In the genomic region with DNA sequence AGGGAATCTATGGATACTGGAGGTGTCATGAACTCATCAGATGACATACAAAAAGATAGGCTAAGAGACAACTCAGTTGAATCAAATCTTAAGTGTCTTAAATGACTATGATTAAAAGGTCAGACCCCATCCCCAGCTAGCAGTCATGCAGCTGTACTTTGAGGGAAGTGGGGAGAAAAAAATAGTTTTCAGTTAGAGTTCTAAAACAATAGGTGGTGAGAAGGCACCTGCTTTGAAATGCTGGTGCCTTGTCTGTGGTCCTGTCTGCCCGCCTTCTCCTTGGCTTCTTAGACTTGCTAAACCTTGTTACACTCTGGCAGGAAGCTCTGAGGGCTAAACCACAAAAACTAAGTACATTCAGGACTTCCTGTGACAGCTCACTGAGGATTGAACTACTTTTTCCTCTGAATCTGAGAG, we compare ENCODE assay signal across 8 cellular contexts. TPM values are rescaled to one million over a fixed set of nuclear protein-coding genes. Genes with fewer than 3 reads are reported as not detected.
DNase-seq lines count a peak whose midpoint lies in the region; ATAC-seq and TF ChIP-seq lines count a peak whose summit lies in the region.

No MANE protein-coding gene starts in this region.

- H3K9me3 Mint-ChIP-seq in natural killer cell, result no peaks in the 10 kb centered on the region

- peak overlapping the region; percentile 81 for H3K4me3 Mint-ChIP-seq in natural killer cell

- TF ChIP-seq EP300 in esophagus muscularis mucosa (IDR thresholded peaks at IDR 0.05), result no peak

- no peaks in the 10 kb centered on the region for H3K27me3 ChIP-seq in esophagus muscularis mucosa

- TF ChIP-seq CTCF in natural killer cell (IDR thresholded peaks at IDR 0.05) (no peak), esophagus muscularis mucosa (IDR thresholded peaks at IDR 0.05) (no peak)

- intact Hi-C loops in natural killer cell (cut with micrococcal nuclease) (loop anchor here (1.0 to 5.0 kb wide), 2 partner anchors 30 to 48 kb away; no protein-coding TSS in a partner anchor), esophagus muscularis mucosa (cut with DNase I) (no loop called here)

- peaks cover 15% of the 10 kb centered on the region for H3K9me3 ChIP-seq in KOPT-K1 (ENCODE audit: insufficient read depth, low read length, poor library complexity, severe bottlenecking)
- H3K9me3 ChIP-seq in esophagus muscularis mucosa, result peaks cover 0 to 7% (median 0%) of the 10 kb centered on the region in 4 donors

- no peaks in the 10 kb centered on the region for H3K27me3 Mint-ChIP-seq in natural killer cell (ENCODE audit: low read depth in 2 of 2)

- ATAC-seq in GM21515 (IDR thresholded peaks at IDR 0.05; ENCODE audit: unreplicated experiment) (peak; percentile 77), natural killer cell (peak; percentile 73 to 91 (median 80))

- peak overlapping the region; percentile 93 to 94 for H3K27ac Mint-ChIP-seq in natural killer cell

- peaks cover 46% of the 10 kb centered on the region for H3K36me3 ChIP-seq in KOPT-K1 (ENCODE audit: insufficient read depth, low read length)
- H3K36me3 ChIP-seq in esophagus muscularis mucosa, result no peaks in the 10 kb centered on the region

- 94% methylated on average over 1 of the region's 1 CpG for WGBS in esophagus muscularis mucosa

- no peaks in the 10 kb centered on the region for H3K4me1 ChIP-seq in esophagus muscularis mucosa

- peaks cover 18% of the 10 kb centered on the region for H3K36me3 Mint-ChIP-seq in natural killer cell

- H3K4me1 Mint-ChIP-seq in natural killer cell, result peaks cover 59 to 83% of the 10 kb centered on the region in 2 donors

- H3K27ac ChIP-seq in KOPT-K1 (ENCODE audit: low read depth, low read length, poor library complexity, severe bottlenecking) (peak overlapping the region; percentile 99), esophagus muscularis mucosa (replicated peaks in 1 of 4) (no peak overlapping the region)

- TF ChIP-seq POLR2A in esophagus muscularis mucosa (IDR thresholded peaks at IDR 0.05; ENCODE audit: low read depth), result no peak

- no peak overlapping the region for H3K4me3 ChIP-seq in esophagus muscularis mucosa

- peak; percentile 31 for DNase-seq in EL
- peak; percentile 74 for DNase-seq in activated CD8-positive, alpha-beta memory T cell treated with anti-CD3 and anti-CD28 coated beads, Interleukin-2, amount 50 U/mL, for 1 hour (ENCODE audit: extremely low read depth)
- no peak for DNase-seq in natural killer cell
- no peak for DNase-seq in esophagus muscularis mucosa (ENCODE audit: extremely low spot score)
- no peak for DNase-seq in COLO668 (lab: John Stamatoyannopoulos, UW; ENCODE audit: unreplicated experiment)
- DNase-seq in NCI-H1930 (lab: John Stamatoyannopoulos, UW), result no peak

RNA-seq across cellular contexts. Expression of gene CD2, which starts 15.3 kb away (rescaled TPM):
- total RNA-seq in natural killer cell (10 to 100 TPM; 30.4 to 93.4 (median 60.8) TPM), esophagus muscularis mucosa (1 to 10 TPM in 2 of 4 donors, under 1 TPM in 2; 0.42 to 4.3 (median 0.90) TPM)

Comparison
In these comparisons a context has a peak if more than half of its experiments do, and no peak if none do; other contexts are left out.
1. DNase-seq: peak in EL (single experiment) and activated CD8-positive, alpha-beta memory T cell treated with anti-CD3 and anti-CD28 coated beads, Interleukin-2, amount 50 U/mL, for 1 hour (single experiment); none in natural killer cell (single experiment), esophagus muscularis mucosa (single experiment), COLO668 (single experiment) and NCI-H1930 (0 of 2).
2. RNA of gene CD2, which starts 15.3 kb away (total RNA-seq): 30.4 to 93.4 TPM in natural killer cell; 0.42 to 4.3 TPM in esophagus muscularis mucosa; every median in the first group is over 4 times any median in the second.